8 cellular contexts compared by ENCODE assay signal in genomic region chr20:57048027-57048869, GRCh38.
DNase-seq lines count a peak whose midpoint lies in the region; ATAC-seq, FAIRE-seq and TF ChIP-seq lines count a peak whose summit lies in the region.

No MANE protein-coding gene starts in this region.

- FAIRE-seq in D721Med (lab: Jason Lieb, UNC), result no peak

- H3K27me3 ChIP-seq in H7 (ENCODE audit: control insufficient read depth, insufficient read depth, low read length), result no peaks in the 10 kb centered on the region

- ATAC-seq in SK-N-SH treated with all-trans-retinoic acid at 6 μM for 48 hours (peak; percentile 81), GM21737 (IDR thresholded peaks at IDR 0.05; ENCODE audit: unreplicated experiment) (no peak)

- TF ChIP-seq CTCF in D721Med (IDR thresholded peaks at IDR 0.05; ENCODE audit: insufficient read depth, missing control alignments), result peak; percentile 38

- DNase-seq in D721Med (ENCODE audit: insufficient read length, low spot score), result no peak
- DNase-seq in H7, result peak; percentile 91
- DNase-seq in foreskin melanocyte, result peak; percentile 64
- DNase-seq in stimulated activated CD4-positive, alpha-beta T cell treated with anti-CD3 and anti-CD28 coated beads, Interleukin-1b, Interleukin-23, amount 100 ng/mL, for 48 hours, result peak; percentile 16
- no peak for DNase-seq in NCI-H2081 treated with DMSO at 0.1 percent for 48 hours (lab: John Stamatoyannopoulos, UW)
- DNase-seq in ureter (ENCODE audit: low spot score), result no peak

- H3K36me3 ChIP-seq in H7 (replicated peaks; ENCODE audit: control insufficient read depth, insufficient read depth, low read length), result no peaks in the 10 kb centered on the region

- H3K4me3 ChIP-seq in H7 (ENCODE audit: insufficient read depth, low read depth, low read length), result no peak overlapping the region

TF ChIP-seq in SK-N-SH treated with all-trans-retinoic acid at 6 μM for 48 hours, 23 proteins besides CTCF, POLR2A, EP300 and RAD21:
- TF ChIP-seq RARB (CRISPR knock-in tag; IDR thresholded peaks at IDR 0.05), result no peak
- TF ChIP-seq BACH2 (CRISPR knock-in tag; IDR thresholded peaks at IDR 0.05; ENCODE audit: borderline replicate concordance), result no peak
- no peak for TF ChIP-seq SNAI2 (CRISPR knock-in tag; IDR thresholded peaks at IDR 0.05)
- no peak for TF ChIP-seq TCF4 (CRISPR knock-in tag; IDR thresholded peaks at IDR 0.05; ENCODE audit: borderline replicate concordance)
- TF ChIP-seq ZFP3 (CRISPR knock-in tag; IDR thresholded peaks at IDR 0.05), result no peak
- TF ChIP-seq, protein P1, sequence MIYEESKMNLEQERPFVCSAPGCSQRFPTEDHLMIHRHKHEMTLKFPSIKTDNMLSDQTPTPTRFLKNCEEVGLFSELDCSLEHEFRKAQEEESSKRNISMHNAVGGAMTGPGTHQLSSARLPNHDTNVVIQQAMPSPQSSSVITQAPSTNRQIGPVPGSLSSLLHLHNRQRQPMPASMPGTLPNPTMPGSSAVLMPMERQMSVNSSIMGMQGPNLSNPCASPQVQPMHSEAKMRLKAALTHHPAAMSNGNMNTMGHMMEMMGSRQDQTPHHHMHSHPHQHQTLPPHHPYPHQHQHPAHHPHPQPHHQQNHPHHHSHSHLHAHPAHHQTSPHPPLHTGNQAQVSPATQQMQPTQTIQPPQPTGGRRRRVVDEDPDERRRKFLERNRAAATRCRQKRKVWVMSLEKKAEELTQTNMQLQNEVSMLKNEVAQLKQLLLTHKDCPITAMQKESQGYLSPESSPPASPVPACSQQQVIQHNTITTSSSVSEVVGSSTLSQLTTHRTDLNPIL (CRISPR knock-in tag; IDR thresholded peaks at IDR 0.05; ENCODE audit: low read depth), result no peak
- TF ChIP-seq PPARA (CRISPR knock-in tag; IDR thresholded peaks at IDR 0.05; ENCODE audit: borderline replicate concordance), result no peak
- TF ChIP-seq GLIS3 (CRISPR knock-in tag; IDR thresholded peaks at IDR 0.05), result no peak
- TF ChIP-seq ZNF70 (CRISPR knock-in tag; IDR thresholded peaks at IDR 0.05), result no peak
- TF ChIP-seq ARNTL (CRISPR knock-in tag; IDR thresholded peaks at IDR 0.05; ENCODE audit: borderline replicate concordance, low read depth), result no peak
- TF ChIP-seq ZC3H10 (CRISPR knock-in tag; IDR thresholded peaks at IDR 0.05), result no peak
- no peak for TF ChIP-seq OSR1 (CRISPR knock-in tag; IDR thresholded peaks at IDR 0.05)
- no peak for TF ChIP-seq ESRRG (CRISPR knock-in tag; IDR thresholded peaks at IDR 0.05)
- TF ChIP-seq CSDC2 (CRISPR knock-in tag; IDR thresholded peaks at IDR 0.05), result no peak
- no peak for TF ChIP-seq ZNF565 (CRISPR knock-in tag; conservative IDR thresholded peaks at IDR 0.05; ENCODE audit: low read depth)
- no peak for TF ChIP-seq TOX (CRISPR knock-in tag; IDR thresholded peaks at IDR 0.05; ENCODE audit: borderline replicate concordance)
- TF ChIP-seq, protein P2, sequence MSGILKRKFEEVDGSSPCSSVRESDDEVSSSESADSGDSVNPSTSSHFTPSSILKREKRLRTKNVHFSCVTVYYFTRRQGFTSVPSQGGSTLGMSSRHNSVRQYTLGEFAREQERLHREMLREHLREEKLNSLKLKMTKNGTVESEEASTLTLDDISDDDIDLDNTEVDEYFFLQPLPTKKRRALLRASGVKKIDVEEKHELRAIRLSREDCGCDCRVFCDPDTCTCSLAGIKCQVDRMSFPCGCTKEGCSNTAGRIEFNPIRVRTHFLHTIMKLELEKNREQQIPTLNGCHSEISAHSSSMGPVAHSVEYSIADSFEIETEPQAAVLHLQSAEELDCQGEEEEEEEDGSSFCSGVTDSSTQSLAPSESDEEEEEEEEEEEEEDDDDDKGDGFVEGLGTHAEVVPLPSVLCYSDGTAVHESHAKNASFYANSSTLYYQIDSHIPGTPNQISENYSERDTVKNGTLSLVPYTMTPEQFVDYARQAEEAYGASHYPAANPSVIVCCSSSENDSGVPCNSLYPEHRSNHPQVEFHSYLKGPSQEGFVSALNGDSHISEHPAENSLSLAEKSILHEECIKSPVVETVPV (CRISPR knock-in tag; IDR thresholded peaks at IDR 0.05), result no peak

Comparison
In these comparisons a context has a peak if more than half of its experiments do, and no peak if none do; other contexts are left out.
1. DNase-seq: peak in H7 (single experiment), foreskin melanocyte (single experiment) and stimulated activated CD4-positive, alpha-beta T cell treated with anti-CD3 and anti-CD28 coated beads, Interleukin-1b, Interleukin-23, amount 100 ng/mL, for 48 hours (single experiment); none in D721Med (single experiment), NCI-H2081 treated with DMSO at 0.1 percent for 48 hours (single experiment) and ureter (single experiment).